In genomic region chr6:135114355-135115145, GRCh38 we compare ENCODE assay signal across 8 cellular contexts. TPM values are rescaled to one million over a fixed set of nuclear protein-coding genes. Genes with fewer than 3 reads are reported as not detected.
A peak's percentile ranks its signal among the peaks of the same experiment; 100 is the strongest.
DNase-seq lines count a peak whose midpoint lies in the region; ATAC-seq and TF ChIP-seq lines count a peak whose summit lies in the region.
"Had no signal": no experiment of that assay in that cellular context is flagged by ENCODE, and none has a peak within 500 bp of the region (broad histone marks: within the 10 kb centered on the region; RNA-seq: fewer than 3 reads in every experiment).

No MANE protein-coding gene starts in this region.

- H3K4me1 Mint-ChIP-seq in chondrocyte (ENCODE audit: low read depth) = no peaks in the 10 kb centered on the region

- H3K4me3 Mint-ChIP-seq in chondrocyte (ENCODE audit: unreplicated experiment) = no peak overlapping the region

- H3K79me2 ChIP-seq in OCI-LY1 (ENCODE audit: insufficient read depth, low read length) (no peaks in the 10 kb centered on the region), PC-3 (ENCODE audit: low read length) (no peaks in the 10 kb centered on the region)

- H3K4me1 ChIP-seq in OCI-LY1 (ENCODE audit: insufficient read depth, low read length, severe bottlenecking) (peaks cover 70% of the 10 kb centered on the region), PC-3 (ENCODE audit: insufficient read depth, low read length) (no peaks in the 10 kb centered on the region)

- H3K4me3 ChIP-seq in OCI-LY1 (ENCODE audit: low read depth, low read length, poor library complexity, severe bottlenecking) = no peak overlapping the region
- H3K4me3 ChIP-seq in PC-3 (ENCODE audit: low read length) = no peak overlapping the region

- peak; percentile 71 for ATAC-seq in GM19023 (IDR thresholded peaks at IDR 0.05; ENCODE audit: unreplicated experiment)
- peak; percentile 61 for ATAC-seq in HG02623 (IDR thresholded peaks at IDR 0.05; ENCODE audit: unreplicated experiment)
- ATAC-seq in PC-3 = no peak

- H3K9me3 ChIP-seq in OCI-LY1 (ENCODE audit: low read length) (peaks cover 4% of the 10 kb centered on the region; the same call in 1 of the 2 replicates), PC-3 (ENCODE audit: low read length) (no peaks in the 10 kb centered on the region)

- POLR2A ChIA-PET in PC-3 (lab: Charles Lee; ENCODE audit: unreplicated experiment) = no interaction called here

- H3F3A ChIP-seq in OCI-LY1 (ENCODE audit: insufficient read depth, low read length) = no peaks in the 10 kb centered on the region
- H3F3A ChIP-seq in PC-3 (ENCODE audit: low read length, unreplicated experiment) = no peaks in the 10 kb centered on the region

- H3K9me2 ChIP-seq in OCI-LY1 (ENCODE audit: low read depth, low read length) = no peaks in the 10 kb centered on the region
- no peaks in the 10 kb centered on the region for H3K9me2 ChIP-seq in PC-3 (replicated peaks; ENCODE audit: low read length)

- H2AFZ ChIP-seq in OCI-LY1 (ENCODE audit: low read length) (peak overlapping the region; percentile 88; the same call in 1 of the 2 replicates), PC-3 (ENCODE audit: low read length) (no peak overlapping the region)

- no peak for TF ChIP-seq CTCF in OCI-LY1 (IDR thresholded peaks at IDR 0.05; ENCODE audit: low read length)
- TF ChIP-seq CTCF in chondrocyte (IDR thresholded peaks at IDR 0.05) = no peak
- TF ChIP-seq CTCF in PC-3 (conservative IDR thresholded peaks at IDR 0.05; ENCODE audit: low read depth, low read length) = no peak

- H3K9me3 Mint-ChIP-seq in chondrocyte (ENCODE audit: low read depth) = peaks cover 10% of the 10 kb centered on the region

- H3K27ac Mint-ChIP-seq in chondrocyte (ENCODE audit: unreplicated experiment) = no peak overlapping the region

- H3K36me3 Mint-ChIP-seq in chondrocyte (ENCODE audit: low read depth) = no peaks in the 10 kb centered on the region

- intact Hi-C loops in PC-3 (cut with micrococcal nuclease) = no loop called here

- no peaks in the 10 kb centered on the region for H4K20me1 ChIP-seq in OCI-LY1 (ENCODE audit: insufficient read depth, low read length)
- no peaks in the 10 kb centered on the region for H4K20me1 ChIP-seq in PC-3 (ENCODE audit: low read length)

- CTCF ChIA-PET in PC-3 (lab: Charles Lee) = no interaction called here

- H3K27ac ChIP-seq in OCI-LY1 (ENCODE audit: low read depth, low read length, poor library complexity, severe bottlenecking) (peak overlapping the region; percentile 77), PC-3 (ENCODE audit: low read length) (no peak overlapping the region)

- no peaks in the 10 kb centered on the region for H3K27me3 ChIP-seq in OCI-LY1 (ENCODE audit: insufficient read depth, low read length)
- H3K27me3 ChIP-seq in PC-3 (ENCODE audit: low read length) = peaks cover 25% of the 10 kb centered on the region; the same call in 1 of the 2 replicates

- H3K9ac ChIP-seq in OCI-LY1 (ENCODE audit: low read length) (peak overlapping the region; percentile 21; the same call in 1 of the 2 replicates), PC-3 (ENCODE audit: low read length) (no peak overlapping the region)

- peaks cover 10% of the 10 kb centered on the region for H3K27me3 Mint-ChIP-seq in chondrocyte (ENCODE audit: low read depth)

- H3K4me2 ChIP-seq in OCI-LY1 (ENCODE audit: low read length) (peak overlapping the region; percentile 21; the same call in 1 of the 2 replicates), PC-3 (ENCODE audit: low read length) (no peak overlapping the region)

- H3K36me3 ChIP-seq in OCI-LY1 (ENCODE audit: insufficient read depth, low read length) (no peaks in the 10 kb centered on the region), PC-3 (ENCODE audit: low read depth, low read length) (no peaks in the 10 kb centered on the region)

- BruUV-seq in PC-3 (replicated peaks; lab: Mats Ljungman, UMichigan) = no TSS peak

- DNase-seq in stimulated activated CD4-positive, alpha-beta T cell treated with anti-CD3 and anti-CD28 coated beads, TNF-alpha, amount 100 ng/mL, for 24 hours (ENCODE audit: low read depth in 3 of 3) = peak in 2 of 3 experiments; percentile 37 to 59
- DNase-seq in chondrocyte (ENCODE audit: low spot score) = no peak
- DNase-seq in NCI-H2196 treated with DMSO at 0.1 percent for 48 hours (lab: John Stamatoyannopoulos, UW; ENCODE audit: unreplicated experiment) = no peak
- DNase-seq in PC-3 = no peak
- DNase-seq: NCI-H2227 treated with DMSO at 0.1 percent for 48 hours had no signal

RNA-seq across cellular contexts. Expression of gene HBS1L, which starts 59.9 kb away (rescaled TPM):
- total RNA-seq in chondrocyte (69.3 to 72.8 TPM (median 70.4 TPM) in 3 replicates), PC-3 (2014; rRNA removed) (44.9 and 53.2 TPM in 2 replicates)

Comparison
In these comparisons a context has a peak if more than half of its experiments do, and no peak if none do; other contexts are left out.
1. DNase-seq: peak in stimulated activated CD4-positive, alpha-beta T cell treated with anti-CD3 and anti-CD28 coated beads, TNF-alpha, amount 100 ng/mL, for 24 hours (2 of 3); none in chondrocyte (single experiment), NCI-H2196 treated with DMSO at 0.1 percent for 48 hours (single experiment) and PC-3 (single experiment).